8 cellular contexts compared by ENCODE assay signal in genomic region chr12:56635539-56636117, GRCh38. TPM values are rescaled to one million over a fixed set of nuclear protein-coding genes. Genes with fewer than 3 reads are reported as not detected.
DNase-seq lines count a peak whose midpoint lies in the region; ATAC-seq and TF ChIP-seq lines count a peak whose summit lies in the region.

No MANE protein-coding gene starts in this region.

- H3K36me3 Mint-ChIP-seq in activated T-helper 1 cell treated with anti-CD3 and anti-CD28 coated beads, Interleukin-12 subunit alpha, Interleukin-12 subunit beta, Interleukin-2, Interleukin-4 antibody, amounts not matched to agents 30 ng/mL and 10 ng/mL and 1 ng/mL, durations not matched to agents 14 hours and 24 hours and 36 hours (ENCODE audit: low read depth): peaks cover 29% of the 10 kb centered on the region

- peak overlapping the region; percentile 75 for H3K9ac ChIP-seq in SK-N-SH

- H3K4me1 Mint-ChIP-seq in activated T-helper 1 cell treated with anti-CD3 and anti-CD28 coated beads, Interleukin-12 subunit alpha, Interleukin-12 subunit beta, Interleukin-2, Interleukin-4 antibody, amounts not matched to agents 30 ng/mL and 10 ng/mL and 1 ng/mL, durations not matched to agents 14 hours and 24 hours and 36 hours (ENCODE audit: low read depth): peaks cover 73% of the 10 kb centered on the region

- peaks cover 59% of the 10 kb centered on the region for H3F3A ChIP-seq in SK-N-SH (replicated peaks; ENCODE audit: insufficient read depth)

- H3K27ac ChIP-seq in SK-N-SH (ENCODE audit: low read depth in 2 of 2, low read length in 1 of 2) (peak overlapping the region; percentile 94 to 96), hepatocyte (peak overlapping the region; percentile 89)

- DNase-seq in SK-N-SH (no peak), hepatocyte (ENCODE audit: low spot score) (no peak), NOMO-1 (lab: John Stamatoyannopoulos, UW; ENCODE audit: unreplicated experiment in 2 of 2) (no peak)
- no peak for DNase-seq in activated T-helper 1 cell treated with anti-CD3 and anti-CD28 coated beads, Interleukin-12 subunit alpha, Interleukin-12 subunit beta, Interleukin-2, Interleukin-4 antibody, amounts not matched to agents 30 ng/mL and 10 ng/mL and 1 ng/mL, durations not matched to agents 14 hours and 24 hours and 36 hours (ENCODE audit: low spot score)
- DNase-seq in stimulated activated CD8-positive, alpha-beta memory T cell treated with anti-CD3 and anti-CD28 coated beads, Interleukin-12 subunit alpha, Interleukin-12 subunit beta, amount 100 ng/mL, for 24 hours (ENCODE audit: extremely low read depth): peak; percentile 55

- no peaks in the 10 kb centered on the region for H3K9me3 ChIP-seq in SK-N-SH
- H3K9me3 ChIP-seq in hepatocyte (ENCODE audit: low read depth): no peaks in the 10 kb centered on the region

- H3K79me2 ChIP-seq in SK-N-SH (ENCODE audit: insufficient read depth) (peaks cover 46% of the 10 kb centered on the region), hepatocyte (peaks cover 52% of the 10 kb centered on the region)

- 23% methylated on average over 10 of the region's 11 CpGs for WGBS in SK-N-SH (ENCODE audit: low lambda C conversion rate)
- 2% methylated on average over 3 of the region's 11 CpGs for WGBS in hepatocyte (ENCODE audit: low lambda C conversion rate, missing lambda C conversion rate)

- POLR2A ChIA-PET in SK-N-SH (lab: Yijun Ruan, JAX): interaction anchor here (0.7 to 2.0 kb wide), 6 partner anchors 10 to 275 kb away, joined by 3 to 25 read pairs (median 4); partner anchors contain the start of genes ATP5F1B, NACA and STAT2

- H3K4me3 ChIP-seq in SK-N-SH (ENCODE audit: low read depth in 2 of 2, low read length in 1 of 2) (peak overlapping the region; percentile 90 to 95), hepatocyte (peak overlapping the region; percentile 79)

- ATAC-seq in SK-N-SH treated with all-trans-retinoic acid at 6 μM for 48 hours: no peak; the same call in 2 of the 3 replicates
- no peak for ATAC-seq in GM18517 (IDR thresholded peaks at IDR 0.05; ENCODE audit: unreplicated experiment)
- ATAC-seq in HG02571 (IDR thresholded peaks at IDR 0.05; ENCODE audit: unreplicated experiment): no peak

- intact Hi-C loops in activated T-helper 1 cell treated with anti-CD3 and anti-CD28 coated beads, Interleukin-12 subunit alpha, Interleukin-12 subunit beta, Interleukin-2, Interleukin-4 antibody, amounts not matched to agents 30 ng/mL and 10 ng/mL and 1 ng/mL, durations not matched to agents 14 hours and 24 hours and 36 hours (cut with micrococcal nuclease): loop anchor here (1.0 to 10.0 kb wide), 11 partner anchors 7 to 1119 kb away; partner anchors contain the start of genes CDK4, MARCHF9, NAB2 and NACA

- H3K4me2 ChIP-seq in SK-N-SH: peak overlapping the region; percentile 98
- peak overlapping the region; percentile 75 for H3K4me2 ChIP-seq in hepatocyte

- H3K36me3 ChIP-seq in SK-N-SH (replicated peaks in 1 of 2; ENCODE audit: control insufficient read depth in 1 of 2, insufficient read depth in 2 of 2, low read length in 1 of 2) (peaks cover 26 to 33% of the 10 kb centered on the region in 2 experiments), hepatocyte (replicated peaks; ENCODE audit: insufficient read depth, low read depth) (no peaks in the 10 kb centered on the region)

- TF ChIP-seq CTCF in SK-N-SH (IDR thresholded peaks at IDR 0.05) (no peak), hepatocyte (IDR thresholded peaks at IDR 0.05; ENCODE audit: poor library complexity) (no peak)

- H2AFZ ChIP-seq in SK-N-SH (ENCODE audit: low read depth) (peak overlapping the region; percentile 77), hepatocyte (peak overlapping the region; percentile 2)

- TF ChIP-seq EP300 in SK-N-SH (IDR thresholded peaks at IDR 0.05; ENCODE audit: borderline replicate concordance in 1 of 2, low read depth in 1 of 2, low read length in 1 of 2): no peak

- peaks cover 27 to 48% of the 10 kb centered on the region in 2 experiments for H3K4me1 ChIP-seq in SK-N-SH (ENCODE audit: control insufficient read depth in 1 of 2, insufficient read depth in 2 of 2, low read depth in 1 of 2, low read length in 1 of 2)
- H3K4me1 ChIP-seq in hepatocyte (ENCODE audit: insufficient read depth): peaks cover 35% of the 10 kb centered on the region

- peak overlapping the region; percentile 98 for H3K4me3 Mint-ChIP-seq in activated T-helper 1 cell treated with anti-CD3 and anti-CD28 coated beads, Interleukin-12 subunit alpha, Interleukin-12 subunit beta, Interleukin-2, Interleukin-4 antibody, amounts not matched to agents 30 ng/mL and 10 ng/mL and 1 ng/mL, durations not matched to agents 14 hours and 24 hours and 36 hours

- TF ChIP-seq RAD21 in SK-N-SH (IDR thresholded peaks at IDR 0.05; ENCODE audit: low read length): no peak

- no peaks in the 10 kb centered on the region for H3K27me3 Mint-ChIP-seq in activated T-helper 1 cell treated with anti-CD3 and anti-CD28 coated beads, Interleukin-12 subunit alpha, Interleukin-12 subunit beta, Interleukin-2, Interleukin-4 antibody, amounts not matched to agents 30 ng/mL and 10 ng/mL and 1 ng/mL, durations not matched to agents 14 hours and 24 hours and 36 hours (ENCODE audit: insufficient read depth)

- H4K20me1 ChIP-seq in SK-N-SH (ENCODE audit: insufficient read depth) (peaks cover 27% of the 10 kb centered on the region), hepatocyte (ENCODE audit: insufficient read depth, poor library complexity, severe bottlenecking) (peaks cover 3% of the 10 kb centered on the region)

- peak overlapping the region; percentile 92 for H3K27ac Mint-ChIP-seq in activated T-helper 1 cell treated with anti-CD3 and anti-CD28 coated beads, Interleukin-12 subunit alpha, Interleukin-12 subunit beta, Interleukin-2, Interleukin-4 antibody, amounts not matched to agents 30 ng/mL and 10 ng/mL and 1 ng/mL, durations not matched to agents 14 hours and 24 hours and 36 hours

- no peaks in the 10 kb centered on the region for H3K9me3 Mint-ChIP-seq in activated T-helper 1 cell treated with anti-CD3 and anti-CD28 coated beads, Interleukin-12 subunit alpha, Interleukin-12 subunit beta, Interleukin-2, Interleukin-4 antibody, amounts not matched to agents 30 ng/mL and 10 ng/mL and 1 ng/mL, durations not matched to agents 14 hours and 24 hours and 36 hours

- no peaks in the 10 kb centered on the region for H3K27me3 ChIP-seq in SK-N-SH (ENCODE audit: insufficient read depth)
- no peaks in the 10 kb centered on the region for H3K27me3 ChIP-seq in hepatocyte

- CTCF ChIA-PET in SK-N-SH (lab: Yijun Ruan, JAX): interaction anchor here (0.7 to 3.7 kb wide), 28 partner anchors 10 to 434 kb away, joined by 3 to 54 read pairs (median 8); partner anchors contain the start of genes ATP5F1B and RBMS2

- no peaks in the 10 kb centered on the region for H3K9me2 ChIP-seq in SK-N-SH
- H3K9me2 ChIP-seq in hepatocyte (replicated peaks; ENCODE audit: insufficient read depth): no peaks in the 10 kb centered on the region

TF ChIP-seq in SK-N-SH, 30 proteins besides CTCF, POLR2A, EP300 and RAD21 (continues in another document):
- TF ChIP-seq FOXJ3 (CRISPR knock-in tag; IDR thresholded peaks at IDR 0.05) (no peak), NFIC (IDR thresholded peaks at IDR 0.05; ENCODE audit: borderline replicate concordance) (no peak), POLR2AphosphoS5 (IDR thresholded peaks at IDR 0.05; ENCODE audit: low read depth, low read length) (no peak), YY1 (IDR thresholded peaks at IDR 0.05; ENCODE audit: low read depth) (no peak), GATA2 (CRISPR knock-in tag; IDR thresholded peaks at IDR 0.05) (no peak), SIN3A (IDR thresholded peaks at IDR 0.05; ENCODE audit: borderline replicate concordance, low read depth, low read length) (no peak)

TF ChIP-seq in SK-N-SH treated with all-trans-retinoic acid at 6 μM for 48 hours, 23 proteins besides CTCF, POLR2A, EP300 and RAD21 (continues in another document):
- TF ChIP-seq SNAI2 (CRISPR knock-in tag; IDR thresholded peaks at IDR 0.05) (no peak), OSR1 (CRISPR knock-in tag; IDR thresholded peaks at IDR 0.05) (no peak), ZFP3 (CRISPR knock-in tag; IDR thresholded peaks at IDR 0.05) (no peak), CSDC2 (CRISPR knock-in tag; IDR thresholded peaks at IDR 0.05) (no peak), BACH2 (CRISPR knock-in tag; IDR thresholded peaks at IDR 0.05; ENCODE audit: borderline replicate concordance) (no peak)

RNA-seq across cellular contexts. Expression of gene BAZ2A, which starts 5.5 kb away (rescaled TPM):
- polyA plus RNA-seq in SK-N-SH (2012; rRNA removed) (32.4 and 34.9 TPM in 2 replicates), hepatocyte (33.1 and 42.0 TPM in 2 replicates)
- polyA plus RNA-seq in SK-N-SH (2012; cell fraction: cytosol; rRNA removed): 17.7 and 22.0 TPM in 2 replicates
- 121 and 132 TPM in 2 replicates for polyA plus RNA-seq in SK-N-SH (2012; cell fraction: nucleus; rRNA removed)
- total RNA-seq in activated T-helper 1 cell treated with anti-CD3 and anti-CD28 coated beads, Interleukin-12 subunit alpha, Interleukin-12 subunit beta, Interleukin-2, Interleukin-4 antibody, amounts not matched to agents 30 ng/mL and 10 ng/mL and 1 ng/mL, durations not matched to agents 14 hours and 24 hours and 36 hours: 119 and 126 TPM in 2 replicates
- 27.9 and 34.5 TPM in 2 replicates for total RNA-seq in hepatocyte

RNA-seq across cellular contexts. Expression of gene ATP5F1B, which starts 10.2 kb away (rescaled TPM):
- polyA plus RNA-seq in SK-N-SH (2012; rRNA removed): 762 and 917 TPM in 2 replicates
- 791 and 824 TPM in 2 replicates for polyA plus RNA-seq in SK-N-SH (2012; cell fraction: cytosol; rRNA removed)
- 461 and 654 TPM in 2 replicates for polyA plus RNA-seq in SK-N-SH (2012; cell fraction: nucleus; rRNA removed)
- 714 and 716 TPM in 2 replicates for total RNA-seq in activated T-helper 1 cell treated with anti-CD3 and anti-CD28 coated beads, Interleukin-12 subunit alpha, Interleukin-12 subunit beta, Interleukin-2, Interleukin-4 antibody, amounts not matched to agents 30 ng/mL and 10 ng/mL and 1 ng/mL, durations not matched to agents 14 hours and 24 hours and 36 hours
- 478 and 579 TPM in 2 replicates for total RNA-seq in hepatocyte
- polyA plus RNA-seq in hepatocyte: 950 and 953 TPM in 2 replicates

RNA-seq across cellular contexts. Expression of gene PTGES3, which starts 52.5 kb away (rescaled TPM):
- polyA plus RNA-seq in SK-N-SH (2012; rRNA removed): 38.9 and 40.5 TPM in 2 replicates
- polyA plus RNA-seq in SK-N-SH (2012; cell fraction: cytosol; rRNA removed): 65.3 and 83.2 TPM in 2 replicates
- 12.5 and 25.3 TPM in 2 replicates for polyA plus RNA-seq in SK-N-SH (2012; cell fraction: nucleus; rRNA removed)
- 301 and 302 TPM in 2 replicates for total RNA-seq in activated T-helper 1 cell treated with anti-CD3 and anti-CD28 coated beads, Interleukin-12 subunit alpha, Interleukin-12 subunit beta, Interleukin-2, Interleukin-4 antibody, amounts not matched to agents 30 ng/mL and 10 ng/mL and 1 ng/mL, durations not matched to agents 14 hours and 24 hours and 36 hours
- 128 and 142 TPM in 2 replicates for total RNA-seq in hepatocyte
- 154 and 156 TPM in 2 replicates for polyA plus RNA-seq in hepatocyte
